In the genomic region with DNA sequence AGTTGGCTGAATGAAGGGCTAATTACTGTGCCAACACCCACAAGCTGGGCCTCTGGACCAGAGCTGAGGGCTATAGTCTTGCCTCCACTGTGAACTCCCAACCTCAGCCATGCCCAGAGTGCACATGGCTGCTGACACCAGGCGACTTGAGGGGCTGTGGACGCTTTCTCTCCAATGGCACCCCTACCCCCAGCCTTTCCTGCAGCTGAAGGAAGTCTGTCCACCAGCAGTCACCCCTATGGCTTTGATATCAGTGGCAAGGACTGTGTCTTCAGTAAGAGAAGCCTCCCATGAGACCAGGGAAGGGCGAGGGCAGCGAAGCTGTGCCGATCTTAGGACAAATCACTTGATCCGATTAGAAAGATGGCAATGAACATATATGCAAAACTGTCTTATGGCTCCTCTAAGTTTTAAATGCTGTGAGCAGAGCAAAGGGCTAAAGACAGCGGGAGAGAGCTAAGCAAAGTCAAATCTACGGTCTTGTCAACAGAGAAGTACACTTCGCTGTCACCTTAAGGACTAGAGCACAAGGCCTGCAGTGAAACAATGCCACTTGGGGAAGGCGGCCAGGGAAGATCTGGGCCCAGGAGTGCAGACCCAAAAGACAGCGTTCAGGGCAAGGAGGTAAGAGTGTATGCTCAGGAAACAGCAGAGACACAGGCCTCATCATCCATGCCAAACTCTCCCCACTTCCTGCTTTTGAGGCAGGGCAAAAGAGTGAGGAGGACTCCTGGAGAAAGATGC, we compare ENCODE assay signal across 8 cellular contexts. TPM values are rescaled to one million over a fixed set of nuclear protein-coding genes. Genes with fewer than 3 reads are reported as not detected.
DNase-seq lines count a peak whose midpoint lies in the region; TF ChIP-seq lines count a peak whose summit lies in the region.

No MANE protein-coding gene starts in this region.

- H3K27me3 ChIP-seq in ascending aorta (no peaks in the 10 kb centered on the region), mucosa of rectum (ENCODE audit: control insufficient read depth in 2 of 2, insufficient read depth in 2 of 2, low read length in 2 of 2) (no peaks in the 10 kb centered on the region)

- H3K4me3 ChIP-seq in AG10803 (ENCODE audit: low read length), result peak overlapping the region; percentile 83
- H3K4me3 ChIP-seq in ascending aorta, result peak overlapping the region; percentile 84 to 95
- peak overlapping the region; percentile 86 to 89 for H3K4me3 ChIP-seq in mucosa of rectum (ENCODE audit: low read length in 2 of 2)

- H3K4me1 ChIP-seq in ascending aorta (peaks cover 2 to 19% of the 10 kb centered on the region in 2 donors), mucosa of rectum (ENCODE audit: control insufficient read depth in 2 of 2, insufficient read depth in 2 of 2, low read length in 2 of 2) (peaks cover 12% of the 10 kb centered on the region in 2 donors)

- in situ Hi-C loops in ACHN (cut with HindIII; ENCODE audit: low pct_ligation_motif_present, low pct_unique_long_range_greater_than_20kb, low sequenced_read_pairs), result no loop called here

- TF ChIP-seq CTCF in AG10803 (conservative IDR thresholded peaks at IDR 0.05; ENCODE audit: low read length), result no peak
- no peak for TF ChIP-seq CTCF in HFFc6 (IDR thresholded peaks at IDR 0.05)
- no peak for TF ChIP-seq CTCF in ascending aorta (IDR thresholded peaks at IDR 0.05)

- no peak for DNase-seq in AG10803 (ENCODE audit: low read depth)
- DNase-seq in HFFc6, result no peak
- DNase-seq in ascending aorta (ENCODE audit: low spot score in 2 of 2), result peak in 1 of 2 donors; percentile 56
- no peak for DNase-seq in ACHN
- no peak for DNase-seq in dedifferentiated amniotic fluid mesenchymal stem cell (ENCODE audit: extremely low spot score)
- no peak for DNase-seq in GOT3 (lab: John Stamatoyannopoulos, UW)
- no peak for DNase-seq in hippocampal formation (lab: John Stamatoyannopoulos, UW)

- intact Hi-C loops in ascending aorta (cut with DNase I), result loop anchor here (10.0 kb wide), 1 partner anchor 698 kb away; a partner anchor contains a TSS

- peaks cover 22 to 36% of the 10 kb centered on the region in 2 donors for H3K36me3 ChIP-seq in ascending aorta
- H3K36me3 ChIP-seq in mucosa of rectum (ENCODE audit: control insufficient read depth in 2 of 2, insufficient read depth in 2 of 2, low read length in 2 of 2), result peaks cover 24 to 40% of the 10 kb centered on the region in 2 donors

- peaks cover 27% of the 10 kb centered on the region for H3K4me1 Mint-ChIP-seq in HFFc6 (ENCODE audit: low read depth)

- H3K27ac ChIP-seq in ascending aorta (peak overlapping the region; percentile 84 to 92), mucosa of rectum (ENCODE audit: low read depth in 2 of 2, low read length in 2 of 2) (no peak overlapping the region)

- H3K4me3 Mint-ChIP-seq in HFFc6, result peak overlapping the region; percentile 94

- H3K27me3 Mint-ChIP-seq in HFFc6 (ENCODE audit: insufficient read depth), result no peaks in the 10 kb centered on the region

- no peaks in the 10 kb centered on the region for H3K9me3 ChIP-seq in ascending aorta
- no peaks in the 10 kb centered on the region for H3K9me3 ChIP-seq in mucosa of rectum (ENCODE audit: control insufficient read depth in 2 of 2, low read length in 2 of 2)

- peak overlapping the region in 1 of 2 donors; percentile 82 for H3K9ac ChIP-seq in mucosa of rectum (ENCODE audit: low read depth in 1 of 2, low read length in 2 of 2)

- H3K36me3 Mint-ChIP-seq in HFFc6 (ENCODE audit: low read depth), result peaks cover 8% of the 10 kb centered on the region; the same call in 1 of the 2 replicates

- no peaks in the 10 kb centered on the region for H3K9me3 Mint-ChIP-seq in HFFc6

- H3K27ac Mint-ChIP-seq in HFFc6, result peak overlapping the region; percentile 53

RNA-seq across cellular contexts. Expression of a gene that starts 1.6 kb away (rescaled TPM):
- 100 to 1,000 TPM in 3 of 6 experiments, 10 to 100 TPM in 3; 91.6 to 129 (median 103) TPM for total RNA-seq in HFFc6 (2021; fragmentation: NEBNext Ultra II Directional; extraction: Animal tissue kit (Norgen Biotek cat#: 25700))
- total RNA-seq in ascending aorta, result 133 TPM

RNA-seq across cellular contexts. Expression of a gene that starts 14.7 kb away (rescaled TPM):
- total RNA-seq in HFFc6 (2021; fragmentation: NEBNext Ultra II Directional; extraction: Animal tissue kit (Norgen Biotek cat#: 25700)), result 1 to 10 TPM in 3 of 6 experiments, under 1 TPM in 3; 0.64 to 1.1 (median 0.85) TPM
- 1.4 TPM for total RNA-seq in ascending aorta

RNA-seq across cellular contexts. Expression of a gene that starts 57.4 kb away (rescaled TPM):
- total RNA-seq in HFFc6 (2021; fragmentation: NEBNext Ultra II Directional; extraction: Animal tissue kit (Norgen Biotek cat#: 25700)), result under 1 TPM in 3 of 6 experiments, not detected in 3; 0.22 to 0.66 (median 0.57) TPM
- not detected for total RNA-seq in ascending aorta

Comparison
In these comparisons a context has a peak if more than half of its experiments do, and no peak if none do; other contexts are left out.
1. H3K27ac ChIP-seq: peak in ascending aorta (2 of 2); none in mucosa of rectum (0 of 2).
2. Peak in every context shown above with its lines, with median percentiles within 50 percentile points of each other: H3K4me3 ChIP-seq.